In genomic region chr19:39434123-39435076, GRCh38 we compare ENCODE assay signal across 1 cellular context.
TF ChIP-seq lines count a peak whose summit lies in the region.

No MANE protein-coding gene starts in this region.

TF ChIP-seq in GM12878, 131 proteins besides CTCF, POLR2A, EP300 and RAD21:
- peak; percentile 17; the same call in 1 of the 2 replicates for TF ChIP-seq POLR2AphosphoS5 (IDR thresholded peaks at IDR 0.05; ENCODE audit: low read length)
- TF ChIP-seq KLF5 (IDR thresholded peaks at IDR 0.05; ENCODE audit: partially characterized antibody) = no peak
